ENCODE assay signal across 26 cellular contexts in genomic region chr6:84348801-84349200, GRCh38.
"Had no signal": no experiment of that assay in that cellular context is flagged by ENCODE, and none has a peak within 500 bp of the region (broad histone marks: within the 10 kb centered on the region; RNA-seq: fewer than 3 reads in every experiment).

No MANE protein-coding gene starts in this region.

- ATAC-seq: esophagus mucosa, gastrocnemius medialis, heart right ventricle, left cardiac atrium, left lung, left ventricle myocardium superior, lower lobe of right lung had no signal

- H3K27ac ChIP-seq: coronary artery, dorsolateral prefrontal cortex, epithelial cell of prostate, esophagus squamous epithelium, gastrocnemius medialis, heart right ventricle, left lung, lower lobe of right lung had no signal

- H3K36me3 ChIP-seq: esophagus squamous epithelium, gastrocnemius medialis, heart right ventricle, left lung, lower lobe of right lung had no signal

- H3K4me1 ChIP-seq: esophagus squamous epithelium, gastrocnemius medialis, heart right ventricle, left lung, lower lobe of right lung had no signal

- FAIRE-seq: colon, endothelial cell of umbilical vein, islet of Langerhans, keratinocyte had no signal

- H3K27me3 ChIP-seq: esophagus squamous epithelium, gastrocnemius medialis, heart right ventricle, left lung had no signal

- H3K9me3 ChIP-seq: esophagus squamous epithelium, gastrocnemius medialis, left lung, lower lobe of right lung had no signal

- H3K4me3 ChIP-seq: coronary artery, dorsolateral prefrontal cortex, esophagus squamous epithelium, gastrocnemius medialis, heart right ventricle, left lung, lower lobe of right lung had no signal

- DNase-seq: dermis blood vessel endothelial cell; dorsolateral prefrontal cortex; effector CD4-positive, alpha-beta T cell; effector memory CD4-positive, alpha-beta T cell; erythroblast; esophagus squamous epithelium; foreskin fibroblast; foreskin melanocyte; gastrocnemius medialis; glutamatergic neuron; head of caudate nucleus; heart right ventricle; hippocampal formation; left cardiac atrium; left lung; left ventricle myocardium superior; lower lobe of right lung; mesendoderm; midbrain had no signal
